In genomic region chr1:100539836-100540536, GRCh38 we compare ENCODE assay signal across 8 cellular contexts. TPM values are rescaled to one million over a fixed set of nuclear protein-coding genes. Genes with fewer than 3 reads are reported as not detected.
A peak's percentile ranks its signal among the peaks of the same experiment; 100 is the strongest.
DNase-seq lines count a peak whose midpoint lies in the region; ATAC-seq and TF ChIP-seq lines count a peak whose summit lies in the region.

No MANE protein-coding gene starts in this region.

- ATAC-seq in GM19035 (IDR thresholded peaks at IDR 0.05; ENCODE audit: unreplicated experiment) (no peak), HG03571 (IDR thresholded peaks at IDR 0.05; ENCODE audit: unreplicated experiment) (no peak), HG03565 (IDR thresholded peaks at IDR 0.05; ENCODE audit: unreplicated experiment) (no peak)

- DNase-seq in activated CD4-positive, alpha-beta T cell treated with anti-CD3 and anti-CD28 coated beads for 48 hours: peak; percentile 21
- DNase-seq in activated CD4-positive, alpha-beta T cell treated with anti-CD3 and anti-CD28 coated beads for 4 hours: no peak
- DNase-seq in fibroblast of villous mesenchyme (ENCODE audit: low read depth) (peak; percentile 22), posterior vena cava (ENCODE audit: low spot score) (peak; percentile 74)

- TF ChIP-seq CTCF in VCaP (conservative IDR thresholded peaks at IDR 0.05) (no peak), fibroblast of villous mesenchyme (IDR thresholded peaks at IDR 0.05; ENCODE audit: insufficient read depth, low read depth, low read length) (no peak)

- H3K27ac ChIP-seq in VCaP: peak overlapping the region; percentile 19; the same call in 1 of the 2 replicates

- peak overlapping the region; percentile 50 for H3K4me3 ChIP-seq in fibroblast of villous mesenchyme (ENCODE audit: low read depth, low read length)

- intact Hi-C loops in posterior vena cava (cut with DNase I): loop anchor here in 1 of 2 donors (5.0 kb wide), 1 partner anchor 472 kb away; no protein-coding TSS in a partner anchor

RNA-seq across cellular contexts. Expression of gene GPR88, which starts 2.0 kb away (rescaled TPM):
- total RNA-seq in fibroblast of villous mesenchyme (not detected in 2 replicates), posterior vena cava (under 1 TPM; 0.28 to 0.43 TPM)

Comparison
In these comparisons a context has a peak if more than half of its experiments do, and no peak if none do; other contexts are left out.
1. DNase-seq: peak in activated CD4-positive, alpha-beta T cell treated with anti-CD3 and anti-CD28 coated beads for 48 hours (single experiment), fibroblast of villous mesenchyme (single experiment) and posterior vena cava (single experiment); none in activated CD4-positive, alpha-beta T cell treated with anti-CD3 and anti-CD28 coated beads for 4 hours (0 of 2).